In the genomic region with DNA sequence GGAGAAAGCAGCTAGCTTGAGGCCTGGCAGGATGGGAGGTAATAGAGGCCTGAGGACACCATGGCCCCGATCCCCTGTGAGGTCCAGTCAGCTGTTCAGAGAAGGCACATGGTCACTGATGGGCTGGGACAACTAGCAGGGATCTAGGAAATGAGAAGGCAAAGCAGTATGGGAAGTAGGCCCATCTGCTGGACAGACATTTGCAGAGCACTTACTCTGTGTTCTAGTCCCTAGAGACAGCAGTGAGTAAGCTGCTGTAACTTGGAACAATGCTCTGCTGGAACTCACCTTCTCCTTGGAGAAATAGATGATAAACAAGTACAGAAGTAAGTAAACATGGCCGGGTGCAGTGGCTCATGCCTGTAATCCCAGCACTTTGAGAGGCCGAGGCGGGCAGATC, we compare ENCODE assay signal across 26 cellular contexts. TPM values are rescaled to one million over a fixed set of nuclear protein-coding genes. Genes with fewer than 3 reads are reported as not detected.
DNase-seq lines count a peak whose midpoint lies in the region; ATAC-seq and TF ChIP-seq lines count a peak whose summit lies in the region.
"Had no signal": no experiment of that assay in that cellular context is flagged by ENCODE, and none has a peak within 500 bp of the region (broad histone marks: within the 10 kb centered on the region; RNA-seq: fewer than 3 reads in every experiment).

No MANE protein-coding gene starts in this region.

- dilution Hi-C loops in mammary epithelial cell (cut with HindIII; ENCODE audit: low sequenced_read_pairs), result loop anchor here (5.0 kb wide), 1 partner anchor 56 kb away; the partner anchor contains the start of gene VWA5B2

- H4K20me1 ChIP-seq in mammary epithelial cell (ENCODE audit: insufficient read depth, low read length), result no peaks in the 10 kb centered on the region
- H4K20me1 ChIP-seq: BLaER1 treated with 17β-estradiol and CSF1 and Interleukin-3, amounts not matched to agents 10 nM and 100 nM had no signal

- no peaks in the 10 kb centered on the region for H3K36me3 Mint-ChIP-seq in endothelial cell (ENCODE audit: low read depth, unreplicated experiment)
- H3K36me3 Mint-ChIP-seq: T-cell had no signal

- H3K4me2 ChIP-seq in mammary epithelial cell (ENCODE audit: insufficient read depth, low read depth, low read length), result no peak overlapping the region
- H3K4me2 ChIP-seq: BLaER1 treated with 17β-estradiol and CSF1 and Interleukin-3, amounts not matched to agents 10 nM and 100 nM had no signal

- H3K9me3 ChIP-seq in mammary epithelial cell (replicated peaks; ENCODE audit: insufficient read depth, low read length), result no peaks in the 10 kb centered on the region
- H3K9me3 ChIP-seq in left ventricle myocardium inferior (replicated peaks), result no peaks in the 10 kb centered on the region

- no peaks in the 10 kb centered on the region for H3K36me3 ChIP-seq in mammary epithelial cell (ENCODE audit: insufficient read depth, low read length)
- H3K36me3 ChIP-seq in left ventricle myocardium inferior, result no peaks in the 10 kb centered on the region
- H3K36me3 ChIP-seq: BLaER1 treated with 17β-estradiol and CSF1 and Interleukin-3, amounts not matched to agents 10 nM and 100 nM had no signal

- H3K4me3 ChIP-seq in mammary epithelial cell (replicated peaks in 1 of 3; ENCODE audit: insufficient read depth in 1 of 3, low read depth in 2 of 3, low read length in 3 of 3) (no peak overlapping the region), NB4 (ENCODE audit: low read depth, low read length) (no peak overlapping the region), left ventricle myocardium inferior (no peak overlapping the region)
- H3K4me3 ChIP-seq: BLaER1 treated with 17β-estradiol and CSF1 and Interleukin-3, amounts not matched to agents 10 nM and 100 nM had no signal

- TF ChIP-seq POLR2A in NB4 (IDR thresholded peaks at IDR 0.05; ENCODE audit: extremely low read depth, insufficient read length), result no peak
- no peak for TF ChIP-seq POLR2A in GM18505 (IDR thresholded peaks at IDR 0.05; ENCODE audit: borderline replicate concordance, extremely low read depth, insufficient read depth, insufficient read length)

- peak; percentile 26 to 57 for DNase-seq in T47D (ENCODE audit: low read depth in 1 of 2, low spot score in 1 of 2)
- no peak for DNase-seq in mammary epithelial cell
- peak; percentile 32 for DNase-seq in NB4 (ENCODE audit: low read depth)
- DNase-seq in endothelial cell (ENCODE audit: low spot score), result no peak
- no peak for DNase-seq in left ventricle myocardium inferior
- DNase-seq in GM13977 (ENCODE audit: low spot score), result no peak
- DNase-seq: AML-193; CD4-positive, alpha-beta T cell; DMS53; H7; Karpas-422; NCI-H1105; NCI-H1436 treated with DMSO at 0.1 percent for 48 hours; NCI-H187 treated with DMSO at 0.1 percent for 48 hours; NCI-H2227 treated with DMSO at 0.1 percent for 48 hours; NCI-H526 treated with DMSO at 0.1 percent for 48 hours; SHP77; T-cell had no signal

- H2AFZ ChIP-seq in mammary epithelial cell (ENCODE audit: low read depth, low read length), result no peak overlapping the region

- H3K27ac ChIP-seq in mammary epithelial cell (ENCODE audit: insufficient read depth, low read depth, low read length) (no peak overlapping the region), left ventricle myocardium inferior (replicated peaks) (no peak overlapping the region)
- H3K27ac ChIP-seq: BLaER1 treated with 17β-estradiol and CSF1 and Interleukin-3, amounts not matched to agents 10 nM and 100 nM; RWPE1 had no signal

- no peaks in the 10 kb centered on the region for H3K9me3 Mint-ChIP-seq in endothelial cell (ENCODE audit: unreplicated experiment)
- H3K9me3 Mint-ChIP-seq: CD4-positive, alpha-beta T cell; T-cell had no signal

- intact Hi-C loops in mammary epithelial cell (cut with micrococcal nuclease) (loop anchor here (10.0 kb wide), 1 partner anchor 268 kb away; the partner anchor contains the start of gene ABCC5), left ventricle myocardium inferior (cut with micrococcal nuclease) (no loop called here)

- no peak for ATAC-seq in GM18505 (IDR thresholded peaks at IDR 0.05; ENCODE audit: unreplicated experiment)
- ATAC-seq: Panc1, T-cell had no signal

- no TSS peak for BruUV-seq in mammary epithelial cell (replicated peaks; lab: Mats Ljungman, UMichigan)

- TF ChIP-seq CTCF in mammary epithelial cell (conservative IDR thresholded peaks at IDR 0.05 in 1 of 2, IDR thresholded peaks at IDR 0.05 in 1 of 2; ENCODE audit: extremely low read depth in 1 of 2, insufficient read depth in 1 of 2, low read depth in 1 of 2, low read length in 2 of 2), result no peak
- TF ChIP-seq CTCF in NB4 (IDR thresholded peaks at IDR 0.05; ENCODE audit: low read depth, low read length), result no peak
- no peak for TF ChIP-seq CTCF in endothelial cell (IDR thresholded peaks at IDR 0.05; ENCODE audit: unreplicated experiment)
- TF ChIP-seq CTCF in left ventricle myocardium inferior (IDR thresholded peaks at IDR 0.05; ENCODE audit: borderline replicate concordance), result no peak
- no peak for TF ChIP-seq CTCF in GM13977 (IDR thresholded peaks at IDR 0.05; ENCODE audit: extremely low read depth, insufficient read depth, missing control alignments)

- H3K27me3 ChIP-seq in mammary epithelial cell (ENCODE audit: insufficient read depth, low read length) (no peaks in the 10 kb centered on the region), left ventricle myocardium inferior (ENCODE audit: low read depth) (peaks cover 21% of the 10 kb centered on the region)

- H3K27ac Mint-ChIP-seq in endothelial cell (ENCODE audit: unreplicated experiment), result no peak overlapping the region
- H3K27ac Mint-ChIP-seq: CD4-positive, alpha-beta T cell; T-cell had no signal

- H3K9ac ChIP-seq in mammary epithelial cell (ENCODE audit: insufficient read depth, low read length), result no peak overlapping the region
- H3K9ac ChIP-seq: BLaER1 treated with 17β-estradiol and CSF1 and Interleukin-3, amounts not matched to agents 10 nM and 100 nM had no signal

- no peaks in the 10 kb centered on the region for H3K79me2 ChIP-seq in mammary epithelial cell (ENCODE audit: insufficient read depth, low read length)

- in situ Hi-C loops in T47D (cut with HindIII; ENCODE audit: low pct_unique_long_range_greater_than_20kb, low sequenced_read_pairs) (no loop called here), mammary epithelial cell (cut with MboI; ENCODE audit: low sequenced_read_pairs in 2 of 2) (loop anchor here (10.0 kb wide), 1 partner anchor 388 kb away; no protein-coding TSS in a partner anchor), GM13977 (cut with MboI; ENCODE audit: low pct_unique_long_range_greater_than_20kb, low sequenced_read_pairs, unreplicated experiment) (no loop called here)

- peaks cover 22% of the 10 kb centered on the region for H3K27me3 Mint-ChIP-seq in endothelial cell (ENCODE audit: unreplicated experiment)

- H3K4me1 ChIP-seq in mammary epithelial cell (ENCODE audit: insufficient read depth, low read length) (no peaks in the 10 kb centered on the region), left ventricle myocardium inferior (peaks cover 5% of the 10 kb centered on the region)
- H3K4me1 ChIP-seq: BLaER1 treated with 17β-estradiol and CSF1 and Interleukin-3, amounts not matched to agents 10 nM and 100 nM had no signal

- CTCF ChIA-PET in mammary epithelial cell (lab: Charles Lee; ENCODE audit: low non-redundant PET), result interaction anchor here (0.6 kb wide), 1 partner anchor 56 kb away, joined by 3 read pairs; no protein-coding TSS in a partner anchor

- H3K4me3 Mint-ChIP-seq in endothelial cell (ENCODE audit: unreplicated experiment), result peak overlapping the region; percentile 19
- H3K4me3 Mint-ChIP-seq: CD4-positive, alpha-beta T cell; T-cell had no signal

- peaks cover 2% of the 10 kb centered on the region for H3K4me1 Mint-ChIP-seq in endothelial cell (ENCODE audit: unreplicated experiment)
- H3K4me1 Mint-ChIP-seq: T-cell had no signal

- 90% methylated on average over 3 of the region's 4 CpGs for WGBS in mammary epithelial cell (ENCODE audit: low coverage, missing lambda C conversion rate)

RNA-seq across cellular contexts. Expression of gene ECE2, which starts 7.1 kb away (rescaled TPM):
- total RNA-seq in mammary epithelial cell (under 1 TPM in 1 of 2 donors, not detected in 1; 0.33 TPM), endothelial cell (ENCODE audit: unreplicated experiment) (not detected), left ventricle myocardium inferior (not detected)
- polyA plus RNA-seq in mammary epithelial cell, result not detected
- not detected for polyA minus RNA-seq in mammary epithelial cell
- total RNA-seq: CD4-positive, alpha-beta T cell; Daoy; H7; M059J; NCI-H460; SK-MEL-5; T-cell had no signal

RNA-seq across cellular contexts. Expression of gene PSMD2, which starts 16.1 kb away (rescaled TPM):
- total RNA-seq in mammary epithelial cell, result 100 to 1,000 TPM; 276 to 541 TPM
- 485 TPM for polyA plus RNA-seq in mammary epithelial cell
- 594 TPM for polyA minus RNA-seq in mammary epithelial cell
- total RNA-seq in endothelial cell (ENCODE audit: unreplicated experiment), result 292 TPM
- total RNA-seq in left ventricle myocardium inferior, result 213 TPM

RNA-seq across cellular contexts. Expression of gene CAMK2N2, which starts 21.6 kb away (rescaled TPM):
- total RNA-seq in mammary epithelial cell, result 1 to 10 TPM in 1 of 2 donors, not detected in 1; 3.7 TPM
- 0.92 TPM for polyA plus RNA-seq in mammary epithelial cell
- polyA minus RNA-seq in mammary epithelial cell, result 0.98 TPM
- not detected for total RNA-seq in endothelial cell (ENCODE audit: unreplicated experiment)
- 0.16 TPM for total RNA-seq in left ventricle myocardium inferior
- total RNA-seq: CD4-positive, alpha-beta T cell; NCI-H460 had no signal

RNA-seq across cellular contexts. Expression of gene EIF4G1, which starts 31.5 kb away (rescaled TPM):
- total RNA-seq in mammary epithelial cell (100 to 1,000 TPM; 278 to 534 TPM), endothelial cell (ENCODE audit: unreplicated experiment) (390 TPM), left ventricle myocardium inferior (224 TPM)
- 528 TPM for polyA plus RNA-seq in mammary epithelial cell
- polyA minus RNA-seq in mammary epithelial cell, result 785 TPM

RNA-seq across cellular contexts. Expression of gene EEF1AKMT4, which starts 33.5 kb away (rescaled TPM):
- total RNA-seq in mammary epithelial cell, result 1 to 10 TPM; 5.3 to 8.6 TPM
- polyA plus RNA-seq in mammary epithelial cell, result 19.1 TPM
- 23.2 TPM for polyA minus RNA-seq in mammary epithelial cell
- 5.7 TPM for total RNA-seq in endothelial cell (ENCODE audit: unreplicated experiment)
- 1.6 TPM for total RNA-seq in left ventricle myocardium inferior
- total RNA-seq: CD4-positive, alpha-beta T cell had no signal

Comparison
In these comparisons a context has a peak if more than half of its experiments do, and no peak if none do; other contexts are left out.
1. DNase-seq: peak in T47D (2 of 2) and NB4 (single experiment); none in mammary epithelial cell (single experiment), endothelial cell (single experiment), left ventricle myocardium inferior (single experiment) and GM13977 (single experiment).
2. in situ Hi-C loops: an anchor here in mammary epithelial cell (10.0 kb wide); none called in T47D and GM13977.